In the genomic region with DNA sequence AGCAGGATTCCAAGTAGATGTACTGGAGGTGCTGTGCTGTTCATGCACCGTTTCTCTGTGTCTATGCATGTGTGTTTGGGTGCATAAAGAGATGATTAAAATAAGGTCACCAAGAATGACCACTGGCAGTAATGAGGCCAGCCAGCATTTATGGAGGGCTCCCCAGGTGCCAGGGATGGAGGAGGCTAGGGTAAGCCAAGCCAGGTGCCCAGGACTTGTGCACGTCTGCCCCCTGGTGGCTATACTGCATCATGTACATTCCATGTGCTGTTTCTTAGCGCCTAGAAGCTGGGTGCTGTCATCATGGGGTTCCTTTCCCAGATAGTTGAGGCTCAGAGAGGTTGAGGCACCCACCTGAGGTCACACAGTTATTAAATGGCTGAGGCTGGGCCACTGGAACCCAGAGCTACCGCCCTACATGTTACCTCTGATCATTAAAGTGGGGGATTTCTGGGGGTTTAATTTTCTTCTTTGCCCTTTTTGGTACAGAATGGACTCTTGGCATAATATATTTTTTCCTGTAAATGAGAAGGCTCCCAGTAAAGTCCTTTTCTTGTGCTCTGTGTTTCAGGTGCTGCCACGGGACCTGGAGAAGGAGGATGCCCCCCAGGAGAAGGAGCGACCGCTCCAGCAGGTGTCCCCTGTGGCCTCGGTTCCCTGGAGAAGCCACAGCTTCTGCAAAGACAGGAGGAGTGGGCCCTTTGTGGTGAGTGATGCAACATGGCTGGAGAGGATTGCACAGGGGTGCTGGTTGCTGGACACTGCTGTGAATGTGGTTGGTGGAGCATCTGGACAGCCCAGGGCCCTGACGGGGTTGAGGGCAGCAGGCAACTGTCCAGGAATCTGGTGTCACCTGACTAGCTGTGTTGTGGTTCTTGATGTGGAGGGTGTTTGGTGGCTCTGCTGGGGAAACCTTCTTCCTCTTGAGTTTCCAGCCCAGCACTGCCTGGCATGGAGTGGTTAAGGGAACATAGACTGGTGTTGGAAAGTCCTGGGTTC, we compare ENCODE assay signal across 8 cellular contexts.
A peak's percentile ranks its signal among the peaks of the same experiment; 100 is the strongest.
DNase-seq lines count a peak whose midpoint lies in the region; ATAC-seq and TF ChIP-seq lines count a peak whose summit lies in the region.

No MANE protein-coding gene starts in this region.

- ATAC-seq in activated T-helper 17 cell treated with anti-CD3 and anti-CD28 coated beads, Interleukin-2, amount 50 U/mL, for 72 hours (replicated peaks), result peak; percentile 92

- TF ChIP-seq CTCF in type B pancreatic cell (conservative IDR thresholded peaks at IDR 0.05), result peak; percentile 95

- peaks cover 4% of the 10 kb centered on the region for H3K27me3 Mint-ChIP-seq in activated T-helper 17 cell treated with anti-CD3 and anti-CD28 coated beads, Interleukin-2, amount 50 U/mL, for 72 hours
- no peaks in the 10 kb centered on the region for H3K27me3 Mint-ChIP-seq in type B pancreatic cell

- peaks cover 5% of the 10 kb centered on the region for H3K4me1 Mint-ChIP-seq in activated T-helper 17 cell treated with anti-CD3 and anti-CD28 coated beads, Interleukin-2, amount 50 U/mL, for 72 hours
- H3K4me1 Mint-ChIP-seq in type B pancreatic cell (ENCODE audit: unreplicated experiment), result no peaks in the 10 kb centered on the region

- H3K36me3 Mint-ChIP-seq in activated T-helper 17 cell treated with anti-CD3 and anti-CD28 coated beads, Interleukin-2, amount 50 U/mL, for 72 hours (ENCODE audit: low read depth), result no peaks in the 10 kb centered on the region
- H3K36me3 Mint-ChIP-seq in type B pancreatic cell, result peaks cover 11% of the 10 kb centered on the region

- H3K9me3 Mint-ChIP-seq in activated T-helper 17 cell treated with anti-CD3 and anti-CD28 coated beads, Interleukin-2, amount 50 U/mL, for 72 hours, result peaks cover 10% of the 10 kb centered on the region
- no peaks in the 10 kb centered on the region for H3K9me3 Mint-ChIP-seq in type B pancreatic cell

- no peak overlapping the region for H3K27ac Mint-ChIP-seq in activated T-helper 17 cell treated with anti-CD3 and anti-CD28 coated beads, Interleukin-2, amount 50 U/mL, for 72 hours
- H3K27ac Mint-ChIP-seq in type B pancreatic cell, result no peak overlapping the region

- DNase-seq in COLO829 (ENCODE audit: low spot score), result peak; percentile 83
- DNase-seq in HS-5 (ENCODE audit: low read depth), result peak; percentile 25
- peak; percentile 59 for DNase-seq in RKO (ENCODE audit: low spot score)
- peak; percentile 41 for DNase-seq in fibroblast of the conjunctiva (ENCODE audit: low read depth)
- DNase-seq in occipital lobe (lab: John Stamatoyannopoulos, UW), result peak; percentile 58
- no peak for DNase-seq in type B pancreatic cell (ENCODE audit: extremely low spot score, unreplicated experiment)
- no peak for DNase-seq in foreskin melanocyte

- no peak overlapping the region for H3K4me3 Mint-ChIP-seq in activated T-helper 17 cell treated with anti-CD3 and anti-CD28 coated beads, Interleukin-2, amount 50 U/mL, for 72 hours
- H3K4me3 Mint-ChIP-seq in type B pancreatic cell, result no peak overlapping the region

Comparison
In these comparisons a context has a peak if more than half of its experiments do, and no peak if none do; other contexts are left out.
1. DNase-seq: peak in COLO829 (single experiment), HS-5 (single experiment), RKO (single experiment), fibroblast of the conjunctiva (single experiment) and occipital lobe (single experiment); none in type B pancreatic cell (single experiment) and foreskin melanocyte (single experiment).